In the genomic region with DNA sequence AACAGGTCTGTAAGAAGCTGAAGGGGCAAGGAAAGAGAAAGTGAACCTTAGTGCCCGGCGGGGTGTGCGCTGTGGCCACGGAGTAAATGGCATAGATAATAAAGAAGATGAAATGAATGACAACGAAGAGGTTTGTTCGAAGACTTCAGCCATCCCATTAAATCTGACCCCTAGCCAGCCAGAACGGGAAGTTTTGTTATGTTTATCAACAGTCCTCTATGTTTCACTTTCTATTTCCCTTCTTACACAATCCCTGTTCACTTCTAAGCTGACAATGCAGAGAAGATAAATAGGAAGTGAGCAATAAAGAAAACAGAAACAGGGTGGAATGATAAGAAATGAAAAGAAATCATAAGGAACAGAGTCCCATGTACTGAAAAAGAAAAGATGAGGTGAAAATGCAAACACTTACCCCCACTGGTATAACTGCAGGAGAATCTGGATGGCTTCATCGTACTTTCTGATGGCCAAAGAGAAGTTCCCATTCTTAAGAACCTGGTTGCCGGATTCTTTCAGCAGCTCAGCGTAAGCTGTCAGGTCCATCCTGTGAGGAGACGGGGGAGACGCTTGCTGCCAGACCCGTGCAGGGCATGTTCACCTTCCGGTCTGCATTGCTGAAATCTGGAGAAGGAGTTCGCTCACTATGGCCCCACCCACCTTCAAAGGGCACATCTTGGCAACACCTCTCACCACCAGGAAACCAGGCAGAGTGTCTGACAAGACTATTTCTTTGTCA, we compare ENCODE assay signal across 1 cellular context.
TF ChIP-seq lines count a peak whose summit lies in the region.

No MANE protein-coding gene starts in this region.

TF ChIP-seq in K562, 482 proteins besides CTCF, POLR2A, EP300 and RAD21 (continued from another document and continues in another):
- TF ChIP-seq, protein P1, sequence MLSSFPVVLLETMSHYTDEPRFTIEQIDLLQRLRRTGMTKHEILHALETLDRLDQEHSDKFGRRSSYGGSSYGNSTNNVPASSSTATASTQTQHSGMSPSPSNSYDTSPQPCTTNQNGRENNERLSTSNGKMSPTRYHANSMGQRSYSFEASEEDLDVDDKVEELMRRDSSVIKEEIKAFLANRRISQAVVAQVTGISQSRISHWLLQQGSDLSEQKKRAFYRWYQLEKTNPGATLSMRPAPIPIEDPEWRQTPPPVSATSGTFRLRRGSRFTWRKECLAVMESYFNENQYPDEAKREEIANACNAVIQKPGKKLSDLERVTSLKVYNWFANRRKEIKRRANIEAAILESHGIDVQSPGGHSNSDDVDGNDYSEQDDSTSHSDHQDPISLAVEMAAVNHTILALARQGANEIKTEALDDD (IDR thresholded peaks at IDR 0.05), result no peak
- TF ChIP-seq, protein P2, sequence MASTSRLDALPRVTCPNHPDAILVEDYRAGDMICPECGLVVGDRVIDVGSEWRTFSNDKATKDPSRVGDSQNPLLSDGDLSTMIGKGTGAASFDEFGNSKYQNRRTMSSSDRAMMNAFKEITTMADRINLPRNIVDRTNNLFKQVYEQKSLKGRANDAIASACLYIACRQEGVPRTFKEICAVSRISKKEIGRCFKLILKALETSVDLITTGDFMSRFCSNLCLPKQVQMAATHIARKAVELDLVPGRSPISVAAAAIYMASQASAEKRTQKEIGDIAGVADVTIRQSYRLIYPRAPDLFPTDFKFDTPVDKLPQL (IDR thresholded peaks at IDR 0.05; ENCODE audit: extremely low read depth, insufficient read length), result no peak
- TF ChIP-seq JUND (IDR thresholded peaks at IDR 0.05; ENCODE audit: borderline replicate concordance, low read depth, low read length) (peak; percentile 28; the same call in 1 of the 2 replicates), JUND (tag; IDR thresholded peaks at IDR 0.05; ENCODE audit: borderline replicate concordance, low read depth, low read length) (peak; percentile 73; the same call in 2 of the 3 replicates), WHSC1 (IDR thresholded peaks at IDR 0.05; ENCODE audit: low read length) (peak; percentile 88), FOXA1 (IDR thresholded peaks at IDR 0.05; ENCODE audit: borderline replicate concordance) (peak; percentile 24; the same call in 1 of the 2 replicates), MECOM (CRISPR knock-in tag; IDR thresholded peaks at IDR 0.05) (no peak), CEBPG (CRISPR knock-in tag; IDR thresholded peaks at IDR 0.05) (peak; percentile 72; the same call in 1 of the 2 replicates), CEBPG (tag; conservative IDR thresholded peaks at IDR 0.05 in 1 of 2, IDR thresholded peaks at IDR 0.05 in 1 of 2) (peak; percentile 94 to 97), RFX1 (IDR thresholded peaks at IDR 0.05) (no peak), ZNF3 (CRISPR knock-in tag; IDR thresholded peaks at IDR 0.05) (no peak), DIDO1 (tag; IDR thresholded peaks at IDR 0.05; ENCODE audit: low read depth) (0 out of 2 replicates have a peak, but pooled peaks have one; percentile 2), NR4A1 (CRISPR knock-in tag; IDR thresholded peaks at IDR 0.05) (no peak), NR4A1 (tag; IDR thresholded peaks at IDR 0.05) (peak; percentile 73; the same call in 1 of the 2 replicates), POU5F1 (IDR thresholded peaks at IDR 0.05; ENCODE audit: borderline replicate concordance, low read depth, low read length, partially characterized antibody) (no peak), SRSF1 (IDR thresholded peaks at IDR 0.05; ENCODE audit: low read depth, low read length) (no peak), CSDE1 (IDR thresholded peaks at IDR 0.05) (no peak), KHSRP (IDR thresholded peaks at IDR 0.05) (no peak)
- TF ChIP-seq, protein P3, sequence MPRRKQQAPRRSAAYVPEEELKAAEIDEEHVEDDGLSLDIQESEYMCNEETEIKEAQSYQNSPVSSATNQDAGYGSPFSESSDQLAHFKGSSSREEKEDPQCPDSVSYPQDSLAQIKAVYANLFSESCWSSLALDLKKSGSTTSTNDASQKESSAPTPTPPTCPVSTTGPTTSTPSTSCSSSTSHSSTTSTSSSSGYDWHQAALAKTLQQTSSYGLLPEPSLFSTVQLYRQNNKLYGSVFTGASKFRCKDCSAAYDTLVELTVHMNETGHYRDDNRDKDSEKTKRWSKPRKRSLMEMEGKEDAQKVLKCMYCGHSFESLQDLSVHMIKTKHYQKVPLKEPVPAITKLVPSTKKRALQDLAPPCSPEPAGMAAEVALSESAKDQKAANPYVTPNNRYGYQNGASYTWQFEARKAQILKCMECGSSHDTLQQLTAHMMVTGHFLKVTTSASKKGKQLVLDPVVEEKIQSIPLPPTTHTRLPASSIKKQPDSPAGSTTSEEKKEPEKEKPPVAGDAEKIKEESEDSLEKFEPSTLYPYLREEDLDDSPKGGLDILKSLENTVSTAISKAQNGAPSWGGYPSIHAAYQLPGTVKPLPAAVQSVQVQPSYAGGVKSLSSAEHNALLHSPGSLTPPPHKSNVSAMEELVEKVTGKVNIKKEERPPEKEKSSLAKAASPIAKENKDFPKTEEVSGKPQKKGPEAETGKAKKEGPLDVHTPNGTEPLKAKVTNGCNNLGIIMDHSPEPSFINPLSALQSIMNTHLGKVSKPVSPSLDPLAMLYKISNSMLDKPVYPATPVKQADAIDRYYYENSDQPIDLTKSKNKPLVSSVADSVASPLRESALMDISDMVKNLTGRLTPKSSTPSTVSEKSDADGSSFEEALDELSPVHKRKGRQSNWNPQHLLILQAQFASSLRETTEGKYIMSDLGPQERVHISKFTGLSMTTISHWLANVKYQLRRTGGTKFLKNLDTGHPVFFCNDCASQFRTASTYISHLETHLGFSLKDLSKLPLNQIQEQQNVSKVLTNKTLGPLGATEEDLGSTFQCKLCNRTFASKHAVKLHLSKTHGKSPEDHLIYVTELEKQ (CRISPR knock-in tag; IDR thresholded peaks at IDR 0.05), result no peak
- TF ChIP-seq, protein P4, sequence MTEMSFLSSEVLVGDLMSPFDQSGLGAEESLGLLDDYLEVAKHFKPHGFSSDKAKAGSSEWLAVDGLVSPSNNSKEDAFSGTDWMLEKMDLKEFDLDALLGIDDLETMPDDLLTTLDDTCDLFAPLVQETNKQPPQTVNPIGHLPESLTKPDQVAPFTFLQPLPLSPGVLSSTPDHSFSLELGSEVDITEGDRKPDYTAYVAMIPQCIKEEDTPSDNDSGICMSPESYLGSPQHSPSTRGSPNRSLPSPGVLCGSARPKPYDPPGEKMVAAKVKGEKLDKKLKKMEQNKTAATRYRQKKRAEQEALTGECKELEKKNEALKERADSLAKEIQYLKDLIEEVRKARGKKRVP (CRISPR knock-in tag; IDR thresholded peaks at IDR 0.05), result 0 out of 2 replicates have a peak, but pooled peaks have one; percentile 3
- TF ChIP-seq, protein P5, sequence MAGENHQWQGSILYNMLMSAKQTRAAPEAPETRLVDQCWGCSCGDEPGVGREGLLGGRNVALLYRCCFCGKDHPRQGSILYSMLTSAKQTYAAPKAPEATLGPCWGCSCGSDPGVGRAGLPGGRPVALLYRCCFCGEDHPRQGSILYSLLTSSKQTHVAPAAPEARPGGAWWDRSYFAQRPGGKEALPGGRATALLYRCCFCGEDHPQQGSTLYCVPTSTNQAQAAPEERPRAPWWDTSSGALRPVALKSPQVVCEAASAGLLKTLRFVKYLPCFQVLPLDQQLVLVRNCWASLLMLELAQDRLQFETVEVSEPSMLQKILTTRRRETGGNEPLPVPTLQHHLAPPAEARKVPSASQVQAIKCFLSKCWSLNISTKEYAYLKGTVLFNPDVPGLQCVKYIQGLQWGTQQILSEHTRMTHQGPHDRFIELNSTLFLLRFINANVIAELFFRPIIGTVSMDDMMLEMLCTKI (IDR thresholded peaks at IDR 0.05; ENCODE audit: partially characterized antibody), result no peak
- TF ChIP-seq, protein P6, sequence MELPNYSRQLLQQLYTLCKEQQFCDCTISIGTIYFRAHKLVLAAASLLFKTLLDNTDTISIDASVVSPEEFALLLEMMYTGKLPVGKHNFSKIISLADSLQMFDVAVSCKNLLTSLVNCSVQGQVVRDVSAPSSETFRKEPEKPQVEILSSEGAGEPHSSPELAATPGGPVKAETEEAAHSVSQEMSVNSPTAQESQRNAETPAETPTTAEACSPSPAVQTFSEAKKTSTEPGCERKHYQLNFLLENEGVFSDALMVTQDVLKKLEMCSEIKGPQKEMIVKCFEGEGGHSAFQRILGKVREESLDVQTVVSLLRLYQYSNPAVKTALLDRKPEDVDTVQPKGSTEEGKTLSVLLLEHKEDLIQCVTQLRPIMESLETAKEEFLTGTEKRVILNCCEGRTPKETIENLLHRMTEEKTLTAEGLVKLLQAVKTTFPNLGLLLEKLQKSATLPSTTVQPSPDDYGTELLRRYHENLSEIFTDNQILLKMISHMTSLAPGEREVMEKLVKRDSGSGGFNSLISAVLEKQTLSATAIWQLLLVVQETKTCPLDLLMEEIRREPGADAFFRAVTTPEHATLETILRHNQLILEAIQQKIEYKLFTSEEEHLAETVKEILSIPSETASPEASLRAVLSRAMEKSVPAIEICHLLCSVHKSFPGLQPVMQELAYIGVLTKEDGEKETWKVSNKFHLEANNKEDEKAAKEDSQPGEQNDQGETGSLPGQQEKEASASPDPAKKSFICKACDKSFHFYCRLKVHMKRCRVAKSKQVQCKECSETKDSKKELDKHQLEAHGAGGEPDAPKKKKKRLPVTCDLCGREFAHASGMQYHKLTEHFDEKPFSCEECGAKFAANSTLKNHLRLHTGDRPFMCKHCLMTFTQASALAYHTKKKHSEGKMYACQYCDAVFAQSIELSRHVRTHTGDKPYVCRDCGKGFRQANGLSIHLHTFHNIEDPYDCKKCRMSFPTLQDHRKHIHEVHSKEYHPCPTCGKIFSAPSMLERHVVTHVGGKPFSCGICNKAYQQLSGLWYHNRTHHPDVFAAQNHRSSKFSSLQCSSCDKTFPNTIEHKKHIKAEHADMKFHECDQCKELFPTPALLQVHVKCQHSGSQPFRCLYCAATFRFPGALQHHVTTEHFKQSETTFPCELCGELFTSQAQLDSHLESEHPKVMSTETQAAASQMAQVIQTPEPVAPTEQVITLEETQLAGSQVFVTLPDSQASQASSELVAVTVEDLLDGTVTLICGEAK (IDR thresholded peaks at IDR 0.05), result peak; percentile 78
- TF ChIP-seq, protein P6 (CRISPR knock-in tag; IDR thresholded peaks at IDR 0.05), result no peak
- TF ChIP-seq, protein P7, sequence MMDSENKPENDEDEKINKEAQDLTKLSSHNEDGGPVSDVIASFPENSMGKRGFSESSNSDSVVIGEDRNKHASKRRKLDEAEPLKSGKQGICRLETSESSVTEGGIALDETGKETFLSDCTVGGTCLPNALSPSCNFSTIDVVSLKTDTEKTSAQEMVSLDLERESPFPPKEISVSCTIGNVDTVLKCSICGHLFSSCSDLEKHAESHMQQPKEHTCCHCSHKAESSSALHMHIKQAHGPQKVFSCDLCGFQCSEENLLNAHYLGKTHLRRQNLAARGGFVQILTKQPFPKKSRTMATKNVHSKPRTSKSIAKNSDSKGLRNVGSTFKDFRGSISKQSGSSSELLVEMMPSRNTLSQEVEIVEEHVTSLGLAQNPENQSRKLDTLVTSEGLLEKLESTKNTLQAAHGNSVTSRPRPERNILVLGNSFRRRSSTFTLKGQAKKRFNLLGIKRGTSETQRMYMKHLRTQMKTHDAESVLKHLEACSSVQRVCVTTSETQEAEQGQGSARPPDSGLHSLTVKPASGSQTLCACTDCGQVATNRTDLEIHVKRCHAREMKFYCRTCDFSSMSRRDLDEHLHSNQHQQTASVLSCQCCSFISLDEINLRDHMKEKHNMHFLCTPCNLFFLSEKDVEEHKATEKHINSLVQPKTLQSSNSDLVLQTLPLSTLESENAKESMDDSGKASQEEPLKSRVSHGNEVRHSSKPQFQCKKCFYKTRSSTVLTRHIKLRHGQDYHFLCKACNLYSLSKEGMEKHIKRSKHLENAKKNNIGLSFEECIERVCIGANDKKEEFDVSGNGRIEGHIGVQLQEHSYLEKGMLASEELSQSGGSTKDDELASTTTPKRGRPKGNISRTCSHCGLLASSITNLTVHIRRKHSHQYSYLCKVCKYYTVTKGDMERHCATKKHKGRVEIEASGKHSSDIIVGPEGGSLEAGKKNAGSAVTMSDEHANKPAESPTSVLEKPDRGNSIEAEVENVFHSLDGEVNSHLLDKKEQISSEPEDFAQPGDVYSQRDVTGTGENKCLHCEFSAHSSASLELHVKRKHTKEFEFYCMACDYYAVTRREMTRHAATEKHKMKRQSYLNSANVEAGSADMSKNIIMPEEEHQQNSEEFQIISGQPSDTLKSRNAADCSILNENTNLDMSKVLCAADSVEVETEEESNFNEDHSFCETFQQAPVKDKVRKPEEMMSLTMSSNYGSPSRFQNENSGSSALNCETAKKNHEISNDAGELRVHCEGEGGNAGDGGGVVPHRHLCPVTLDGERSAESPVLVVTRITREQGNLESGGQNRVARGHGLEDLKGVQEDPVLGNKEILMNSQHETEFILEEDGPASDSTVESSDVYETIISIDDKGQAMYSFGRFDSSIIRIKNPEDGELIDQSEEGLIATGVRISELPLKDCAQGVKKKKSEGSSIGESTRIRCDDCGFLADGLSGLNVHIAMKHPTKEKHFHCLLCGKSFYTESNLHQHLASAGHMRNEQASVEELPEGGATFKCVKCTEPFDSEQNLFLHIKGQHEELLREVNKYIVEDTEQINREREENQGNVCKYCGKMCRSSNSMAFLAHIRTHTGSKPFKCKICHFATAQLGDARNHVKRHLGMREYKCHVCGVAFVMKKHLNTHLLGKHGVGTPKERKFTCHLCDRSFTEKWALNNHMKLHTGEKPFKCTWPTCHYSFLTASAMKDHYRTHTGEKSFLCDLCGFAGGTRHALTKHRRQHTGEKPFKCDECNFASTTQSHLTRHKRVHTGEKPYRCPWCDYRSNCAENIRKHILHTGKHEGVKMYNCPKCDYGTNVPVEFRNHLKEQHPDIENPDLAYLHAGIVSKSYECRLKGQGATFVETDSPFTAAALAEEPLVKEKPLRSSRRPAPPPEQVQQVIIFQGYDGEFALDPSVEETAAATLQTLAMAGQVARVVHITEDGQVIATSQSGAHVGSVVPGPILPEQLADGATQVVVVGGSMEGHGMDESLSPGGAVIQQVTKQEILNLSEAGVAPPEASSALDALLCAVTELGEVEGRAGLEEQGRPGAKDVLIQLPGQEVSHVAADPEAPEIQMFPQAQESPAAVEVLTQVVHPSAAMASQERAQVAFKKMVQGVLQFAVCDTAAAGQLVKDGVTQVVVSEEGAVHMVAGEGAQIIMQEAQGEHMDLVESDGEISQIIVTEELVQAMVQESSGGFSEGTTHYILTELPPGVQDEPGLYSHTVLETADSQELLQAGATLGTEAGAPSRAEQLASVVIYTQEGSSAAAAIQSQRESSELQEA (IDR thresholded peaks at IDR 0.05; ENCODE audit: low read depth), result no peak
